24 cellular contexts compared by ENCODE assay signal in genomic region chr2:54663424-54664030, GRCh38.
"Had no signal": no experiment of that assay in that cellular context is flagged by ENCODE, and none has a peak within 500 bp of the region (broad histone marks: within the 10 kb centered on the region; RNA-seq: fewer than 3 reads in every experiment).

No MANE protein-coding gene starts in this region.

- H3K4me3 ChIP-seq: body of pancreas, spleen, thyroid gland had no signal

- ATAC-seq: body of pancreas, SK-N-SH treated with all-trans-retinoic acid at 6 μM for 48 hours, T-cell had no signal

- H3K27ac ChIP-seq: body of pancreas had no signal

- H3K27me3 Mint-ChIP-seq: activated CD4-positive, alpha-beta memory T cell treated with anti-CD3 and anti-CD28 coated beads, Interleukin-2, amount 10 ng/mL, durations not matched to agents 7 days and 5 days; activated naive CD4-positive, alpha-beta T cell treated with anti-CD3 and anti-CD28 coated beads, Interleukin-2, amount 50 U/mL, for 24 hours; T-cell had no signal

- DNase-seq: activated CD4-positive, alpha-beta memory T cell treated with anti-CD3 and anti-CD28 coated beads, Interleukin-2, amount 10 ng/mL, durations not matched to agents 7 days and 5 days; activated CD4-positive, alpha-beta T cell treated with anti-CD3 and anti-CD28 coated beads for 48 hours; activated CD4-positive, CD25-positive, alpha-beta regulatory T cell; activated CD8-positive, alpha-beta memory T cell treated with anti-CD3 and anti-CD28 coated beads, Interleukin-2, amount 50 U/mL, for 48 hours; activated gamma-delta T cell; amygdala; body of pancreas; central memory CD4-positive, alpha-beta T cell; cortex of kidney; effector CD8-positive, alpha-beta T cell; foreskin fibroblast; hippocampal formation; islet precursor cell; midbrain; nucleus accumbens; spleen; stimulated activated CD8-positive, alpha-beta memory T cell treated with anti-CD3 and anti-CD28 coated beads, Interleukin-4, amount 100 ng/mL, for 48 hours; stimulated activated naive CD4-positive, alpha-beta T cell; T-cell; T-helper 9 cell; thyroid gland had no signal

- H3K9me3 Mint-ChIP-seq: activated CD4-positive, alpha-beta memory T cell treated with anti-CD3 and anti-CD28 coated beads, Interleukin-2, amount 10 ng/mL, durations not matched to agents 7 days and 5 days; activated naive CD4-positive, alpha-beta T cell treated with anti-CD3 and anti-CD28 coated beads, Interleukin-2, amount 50 U/mL, for 24 hours; nephron; T-cell had no signal

- H3K27me3 ChIP-seq: body of pancreas, spleen, thyroid gland had no signal

- H3K4me3 Mint-ChIP-seq: activated CD4-positive, alpha-beta memory T cell treated with anti-CD3 and anti-CD28 coated beads, Interleukin-2, amount 10 ng/mL, durations not matched to agents 7 days and 5 days; activated naive CD4-positive, alpha-beta T cell treated with anti-CD3 and anti-CD28 coated beads, Interleukin-2, amount 50 U/mL, for 24 hours; nephron; T-cell had no signal

- H3K9me3 ChIP-seq: body of pancreas, spleen, thyroid gland had no signal

- H3K27ac Mint-ChIP-seq: activated CD4-positive, alpha-beta memory T cell treated with anti-CD3 and anti-CD28 coated beads, Interleukin-2, amount 10 ng/mL, durations not matched to agents 7 days and 5 days; activated naive CD4-positive, alpha-beta T cell treated with anti-CD3 and anti-CD28 coated beads, Interleukin-2, amount 50 U/mL, for 24 hours; T-cell had no signal
